In genomic region chr7:151166629-151167196, GRCh38 we compare ENCODE assay signal across 1 cellular context.
TF ChIP-seq lines count a peak whose summit lies in the region.

No MANE protein-coding gene starts in this region.

TF ChIP-seq in IMR-90, 13 proteins besides CTCF, POLR2A, EP300 and RAD21:
- TF ChIP-seq, protein P1, sequence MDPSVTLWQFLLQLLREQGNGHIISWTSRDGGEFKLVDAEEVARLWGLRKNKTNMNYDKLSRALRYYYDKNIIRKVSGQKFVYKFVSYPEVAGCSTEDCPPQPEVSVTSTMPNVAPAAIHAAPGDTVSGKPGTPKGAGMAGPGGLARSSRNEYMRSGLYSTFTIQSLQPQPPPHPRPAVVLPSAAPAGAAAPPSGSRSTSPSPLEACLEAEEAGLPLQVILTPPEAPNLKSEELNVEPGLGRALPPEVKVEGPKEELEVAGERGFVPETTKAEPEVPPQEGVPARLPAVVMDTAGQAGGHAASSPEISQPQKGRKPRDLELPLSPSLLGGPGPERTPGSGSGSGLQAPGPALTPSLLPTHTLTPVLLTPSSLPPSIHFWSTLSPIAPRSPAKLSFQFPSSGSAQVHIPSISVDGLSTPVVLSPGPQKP (IDR thresholded peaks at IDR 0.05; ENCODE audit: borderline replicate concordance, low read depth, low read length): no peak
- TF ChIP-seq FOS (IDR thresholded peaks at IDR 0.05; ENCODE audit: low read depth, low read length): no peak
